ENCODE assay signal across 8 cellular contexts in the genomic region with DNA sequence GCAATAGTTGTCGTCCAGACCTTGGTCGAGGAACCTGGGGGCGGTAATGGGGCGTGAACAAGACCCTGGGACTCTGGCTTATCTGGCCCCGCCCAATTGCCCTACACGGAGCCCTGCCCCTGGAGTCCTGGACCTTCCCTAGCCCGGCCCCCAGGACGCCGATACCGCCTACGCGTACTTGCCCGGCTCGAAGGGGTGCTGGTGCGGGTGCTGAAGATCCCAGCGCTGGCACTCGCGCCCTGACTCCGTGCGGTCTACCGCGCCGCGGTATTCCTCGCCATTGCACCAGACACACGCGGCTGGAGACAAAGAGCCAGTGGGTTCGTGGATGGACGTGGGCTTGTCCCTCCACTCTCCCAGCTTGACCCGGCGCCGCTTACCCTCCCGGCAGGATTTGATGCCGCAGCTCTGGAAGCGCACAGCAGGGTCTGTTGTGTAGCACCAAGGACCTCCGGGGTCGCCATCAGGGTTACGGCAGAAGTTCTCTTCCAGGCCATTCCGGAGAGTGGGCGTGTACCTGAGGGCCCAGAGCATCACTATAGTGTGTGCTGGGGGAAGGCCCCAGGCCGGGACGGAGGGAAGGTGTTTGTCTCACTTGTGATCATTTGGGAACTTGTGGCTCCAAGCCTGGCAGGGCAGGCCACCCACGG. TPM values are rescaled to one million over a fixed set of nuclear protein-coding genes. Genes with fewer than 3 reads are reported as not detected.
DNase-seq lines count a peak whose midpoint lies in the region; ATAC-seq and TF ChIP-seq lines count a peak whose summit lies in the region.
"Not testable (repeated sequence)": the region's sequence is repeated elsewhere in the genome, so short reads cannot be mapped to it uniquely, and the experiment has no call there.

No MANE protein-coding gene starts in this region.

- not testable (repeated sequence) for H3K27me3 Mint-ChIP-seq in T-cell; activated T-helper 2 cell treated with anti-CD3 and anti-CD28 coated beads, Interferon-gamma antibody, Interleukin-2, Interleukin-4, amounts not matched to agents 10 μg/mL and 5 μg/mL and 100 μg/mL, durations not matched to agents 14 hours and 24 hours and 36 hours (ENCODE audit: low read depth); memory B cell

- H3K36me3 ChIP-seq in heart left ventricle: peaks cover 0 to 31% (median 21%) of the 10 kb centered on the region in 9 donors
- not testable (repeated sequence) for H3K36me3 ChIP-seq in thyroid gland

- not testable (repeated sequence) for TF ChIP-seq POLR2A in heart left ventricle (IDR thresholded peaks at IDR 0.05); thyroid gland (IDR thresholded peaks at IDR 0.05)

- not testable (repeated sequence) for H3K36me3 Mint-ChIP-seq in T-cell
- peaks cover 18% of the 10 kb centered on the region for H3K36me3 Mint-ChIP-seq in activated T-helper 2 cell treated with anti-CD3 and anti-CD28 coated beads, Interferon-gamma antibody, Interleukin-2, Interleukin-4, amounts not matched to agents 10 μg/mL and 5 μg/mL and 100 μg/mL, durations not matched to agents 14 hours and 24 hours and 36 hours (ENCODE audit: low read depth)
- peaks cover 12% of the 10 kb centered on the region for H3K36me3 Mint-ChIP-seq in memory B cell

- H3K4me1 Mint-ChIP-seq in T-cell: peaks cover 36 to 45% (median 36%) of the 10 kb centered on the region in 3 donors
- H3K4me1 Mint-ChIP-seq in activated T-helper 2 cell treated with anti-CD3 and anti-CD28 coated beads, Interferon-gamma antibody, Interleukin-2, Interleukin-4, amounts not matched to agents 10 μg/mL and 5 μg/mL and 100 μg/mL, durations not matched to agents 14 hours and 24 hours and 36 hours (ENCODE audit: low read depth): peaks cover 15% of the 10 kb centered on the region
- peaks cover 20% of the 10 kb centered on the region for H3K4me1 Mint-ChIP-seq in memory B cell

- H3K27me3 ChIP-seq in heart left ventricle, thyroid gland: not testable (repeated sequence)

- peak; percentile 7 to 27 (median 14) for ATAC-seq in T-cell (replicated peaks in 1 of 4)
- ATAC-seq in heart left ventricle: peak in 3 of 4 donors; percentile 37 to 50 (median 43)
- not testable (repeated sequence) for ATAC-seq in memory B cell (ENCODE audit: low read depth)
- ATAC-seq in sciatic nerve: peak; percentile 14

- DNase-seq in Daoy (ENCODE audit: low read depth) (peak; percentile 63), T-cell (peak in 13 of 34 experiments; percentile 12 to 44 (median 19)), heart left ventricle (peak; percentile 50 to 76 (median 61)), thyroid gland (peak; percentile 93 to 96)
- DNase-seq in activated T-helper 2 cell treated with anti-CD3 and anti-CD28 coated beads, Interferon-gamma antibody, Interleukin-2, Interleukin-4, amounts not matched to agents 10 μg/mL and 5 μg/mL and 100 μg/mL, durations not matched to agents 14 hours and 24 hours and 36 hours (ENCODE audit: low spot score); coronary artery (ENCODE audit: low spot score); memory B cell (ENCODE audit: low spot score in 2 of 2); sciatic nerve (ENCODE audit: low spot score): not testable (repeated sequence)

- CTCF ChIA-PET in T-cell (lab: Charles Lee): not testable (repeated sequence)

- H3K27ac Mint-ChIP-seq in T-cell; activated T-helper 2 cell treated with anti-CD3 and anti-CD28 coated beads, Interferon-gamma antibody, Interleukin-2, Interleukin-4, amounts not matched to agents 10 μg/mL and 5 μg/mL and 100 μg/mL, durations not matched to agents 14 hours and 24 hours and 36 hours; memory B cell: not testable (repeated sequence)

- POLR2A ChIA-PET in T-cell (lab: Charles Lee): not testable (repeated sequence)

- H3K27ac ChIP-seq in coronary artery (peak overlapping the region in 1 of 2 donors; percentile 32), thyroid gland (peak overlapping the region in 1 of 3 donors; percentile 49)
- H3K27ac ChIP-seq in heart left ventricle: not testable (repeated sequence)

- 11 to 18% (median 11%) methylated on average over 29 to 43 of the region's 43 CpGs for WGBS in heart left ventricle, 4 donors
- 0 to 41% methylated on average over 6 to 9 of the region's 43 CpGs for WGBS in thyroid gland, 2 donors

- intact Hi-C loops in activated T-helper 2 cell treated with anti-CD3 and anti-CD28 coated beads, Interferon-gamma antibody, Interleukin-2, Interleukin-4, amounts not matched to agents 10 μg/mL and 5 μg/mL and 100 μg/mL, durations not matched to agents 14 hours and 24 hours and 36 hours (cut with micrococcal nuclease); heart left ventricle (cut with DNase I); sciatic nerve (cut with DNase I); thyroid gland (cut with DNase I): not testable (repeated sequence)

- H3K4me1 ChIP-seq in heart left ventricle (peaks cover 5 to 51% (median 25%) of the 10 kb centered on the region in 12 donors), thyroid gland (peaks cover 33 to 62% of the 10 kb centered on the region in 2 donors)

- H3K9me3 Mint-ChIP-seq in T-cell; activated T-helper 2 cell treated with anti-CD3 and anti-CD28 coated beads, Interferon-gamma antibody, Interleukin-2, Interleukin-4, amounts not matched to agents 10 μg/mL and 5 μg/mL and 100 μg/mL, durations not matched to agents 14 hours and 24 hours and 36 hours; memory B cell: not testable (repeated sequence)

- H3K4me3 Mint-ChIP-seq in T-cell: peak overlapping the region; percentile 17 to 97 (median 49)
- peak overlapping the region; percentile 21 for H3K4me3 Mint-ChIP-seq in activated T-helper 2 cell treated with anti-CD3 and anti-CD28 coated beads, Interferon-gamma antibody, Interleukin-2, Interleukin-4, amounts not matched to agents 10 μg/mL and 5 μg/mL and 100 μg/mL, durations not matched to agents 14 hours and 24 hours and 36 hours (ENCODE audit: low read depth)
- H3K4me3 Mint-ChIP-seq in memory B cell: peak overlapping the region; percentile 55

- not testable (repeated sequence) for H3K9me3 ChIP-seq in heart left ventricle, thyroid gland

- TF ChIP-seq CTCF in coronary artery (IDR thresholded peaks at IDR 0.05); heart left ventricle (IDR thresholded peaks at IDR 0.05); thyroid gland (IDR thresholded peaks at IDR 0.05): not testable (repeated sequence)

- H3K4me3 ChIP-seq in coronary artery (peak overlapping the region; percentile 63), heart left ventricle (peak overlapping the region in 10 of 12 donors; percentile 8 to 46 (median 31)), thyroid gland (replicated peaks in 1 of 3) (peak overlapping the region in 1 of 3 donors; percentile 23)

RNA-seq across cellular contexts. Expression of a gene that starts 2.4 kb away (rescaled TPM):
- 0.63 and 3.2 TPM in 2 replicates for total RNA-seq in Daoy (2014; rRNA removed; shearing (Covaris generic))
- total RNA-seq in T-cell: 10 to 100 TPM in 4 of 5 donors, 1 to 10 TPM in 1; 9.9 to 16.1 (median 12.6) TPM
- 8.3 and 11.1 TPM in 2 replicates for total RNA-seq in activated T-helper 2 cell treated with anti-CD3 and anti-CD28 coated beads, Interferon-gamma antibody, Interleukin-2, Interleukin-4, amounts not matched to agents 10 μg/mL and 5 μg/mL and 100 μg/mL, durations not matched to agents 14 hours and 24 hours and 36 hours
- total RNA-seq in heart left ventricle: 10 to 100 TPM in 1 of 9 donors, 1 to 10 TPM in 8; 1.8 to 29.4 (median 3.2) TPM
- 1 to 10 TPM; 2.0 to 4.4 TPM for polyA plus RNA-seq in heart left ventricle
- total RNA-seq in sciatic nerve: 20.6 TPM
- 10 to 100 TPM; 21.5 to 43.5 (median 40.7) TPM for total RNA-seq in thyroid gland

RNA-seq across cellular contexts. Expression of a gene that starts 2.5 kb away (rescaled TPM):
- total RNA-seq in Daoy (2014; rRNA removed; shearing (Covaris generic)): 16.6 and 17.1 TPM in 2 replicates
- total RNA-seq in T-cell (10 to 100 TPM; 40.9 to 79.8 (median 72.8) TPM), heart left ventricle (10 to 100 TPM; 44.6 to 61.4 (median 49.5) TPM), sciatic nerve (37.9 TPM), thyroid gland (10 to 100 TPM; 25.9 to 36.8 (median 33.5) TPM)
- 43.0 and 45.1 TPM in 2 replicates for total RNA-seq in activated T-helper 2 cell treated with anti-CD3 and anti-CD28 coated beads, Interferon-gamma antibody, Interleukin-2, Interleukin-4, amounts not matched to agents 10 μg/mL and 5 μg/mL and 100 μg/mL, durations not matched to agents 14 hours and 24 hours and 36 hours
- polyA plus RNA-seq in heart left ventricle: 10 to 100 TPM; 27.7 to 28.5 TPM

RNA-seq across cellular contexts. Expression of a gene that starts 12.7 kb away (rescaled TPM):
- 59.1 and 64.5 TPM in 2 replicates for total RNA-seq in Daoy (2014; rRNA removed; shearing (Covaris generic))
- 100 to 1,000 TPM in 4 of 5 donors, 10 to 100 TPM in 1; 82.8 to 162 (median 141) TPM for total RNA-seq in T-cell
- 111 and 113 TPM in 2 replicates for total RNA-seq in activated T-helper 2 cell treated with anti-CD3 and anti-CD28 coated beads, Interferon-gamma antibody, Interleukin-2, Interleukin-4, amounts not matched to agents 10 μg/mL and 5 μg/mL and 100 μg/mL, durations not matched to agents 14 hours and 24 hours and 36 hours
- total RNA-seq in heart left ventricle: 100 to 1,000 TPM in 6 of 9 donors, 10 to 100 TPM in 3; 74.6 to 136 (median 105) TPM
- 10 to 100 TPM; 18.3 to 84.9 TPM for polyA plus RNA-seq in heart left ventricle
- 51.0 TPM for total RNA-seq in sciatic nerve
- 100 to 1,000 TPM in 3 of 4 donors, 10 to 100 TPM in 1; 92.2 to 219 (median 185) TPM for total RNA-seq in thyroid gland

RNA-seq across cellular contexts. Expression of a gene that starts 32.6 kb away (rescaled TPM):
- 0.63 and 1.6 TPM in 2 replicates for total RNA-seq in Daoy (2014; rRNA removed; shearing (Covaris generic))
- 1 to 10 TPM in 1 of 5 donors, under 1 TPM in 2, not detected in 2; 0.20 to 1.4 (median 0.26) TPM for total RNA-seq in T-cell
- total RNA-seq in activated T-helper 2 cell treated with anti-CD3 and anti-CD28 coated beads, Interferon-gamma antibody, Interleukin-2, Interleukin-4, amounts not matched to agents 10 μg/mL and 5 μg/mL and 100 μg/mL, durations not matched to agents 14 hours and 24 hours and 36 hours: not detected in 2 replicates
- 1 to 10 TPM in 1 of 9 donors, under 1 TPM in 2, not detected in 6; 0.14 to 1.4 (median 0.40) TPM for total RNA-seq in heart left ventricle
- polyA plus RNA-seq in heart left ventricle: under 1 TPM; 0.69 to 0.76 TPM
- total RNA-seq in sciatic nerve: not detected
- 1 to 10 TPM in 2 of 4 donors, under 1 TPM in 2; 0.40 to 2.8 (median 1.0) TPM for total RNA-seq in thyroid gland

RNA-seq across cellular contexts. Expression of a gene that starts 36.9 kb away (rescaled TPM):
- 30.8 and 42.0 TPM in 2 replicates for total RNA-seq in Daoy (2014; rRNA removed; shearing (Covaris generic))
- total RNA-seq in T-cell (10 to 100 TPM; 34.5 to 54.5 (median 39.9) TPM), heart left ventricle (10 to 100 TPM in 8 of 9 donors, 1 to 10 TPM in 1; 9.4 to 21.8 (median 13.7) TPM), sciatic nerve (22.0 TPM), thyroid gland (10 to 100 TPM; 28.5 to 85.6 (median 57.7) TPM)
- total RNA-seq in activated T-helper 2 cell treated with anti-CD3 and anti-CD28 coated beads, Interferon-gamma antibody, Interleukin-2, Interleukin-4, amounts not matched to agents 10 μg/mL and 5 μg/mL and 100 μg/mL, durations not matched to agents 14 hours and 24 hours and 36 hours: 45.9 and 48.0 TPM in 2 replicates
- polyA plus RNA-seq in heart left ventricle: 10 to 100 TPM in 1 of 2 donors, 1 to 10 TPM in 1; 7.6 to 53.7 TPM
